Comparison of ENCODE assay signal across 8 cellular contexts in the genomic region with DNA sequence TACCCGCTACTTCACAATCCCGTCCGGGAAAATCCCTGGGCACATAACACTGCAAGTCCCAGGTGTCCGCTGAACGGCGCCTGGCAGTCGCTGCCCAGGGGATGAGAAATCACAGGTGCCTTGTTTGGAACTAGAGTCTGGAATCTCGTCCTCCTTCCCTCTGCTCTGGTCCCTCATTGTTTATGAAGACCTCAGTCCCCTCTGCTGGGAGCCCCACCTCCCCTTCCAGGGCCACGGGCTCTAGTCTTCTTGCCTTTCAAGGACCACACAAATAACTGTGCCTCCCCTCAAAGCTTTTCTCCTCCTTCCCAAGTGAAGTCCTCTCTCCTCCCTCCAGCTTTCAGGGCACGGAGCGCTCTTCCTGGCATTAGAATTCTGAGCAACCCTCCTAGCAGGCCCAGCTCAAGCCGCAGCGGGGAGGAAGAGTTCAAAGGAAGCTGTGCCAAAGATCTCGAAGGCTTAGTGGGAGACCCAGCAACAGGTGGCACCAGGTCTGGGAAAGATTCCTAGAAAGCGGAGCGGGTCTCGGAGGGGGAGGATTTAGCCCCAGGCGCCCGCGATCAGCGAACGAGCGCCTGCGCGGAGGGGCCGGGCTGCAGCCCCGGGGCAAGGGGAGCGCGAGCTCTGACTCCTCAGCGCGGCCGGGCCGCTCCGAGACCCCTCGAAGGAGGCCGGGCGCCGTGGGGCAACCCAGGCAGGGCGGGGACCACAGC. TPM values are rescaled to one million over a fixed set of nuclear protein-coding genes. Genes with fewer than 3 reads are reported as not detected.
DNase-seq lines count a peak whose midpoint lies in the region; ATAC-seq lines count a peak whose summit lies in the region.
"Not testable (repeated sequence)": the region's sequence is repeated elsewhere in the genome, so short reads cannot be mapped to it uniquely, and the experiment has no call there.

No MANE protein-coding gene starts in this region.

- not testable (repeated sequence) for H3K4me1 ChIP-seq in adipocyte (ENCODE audit: control insufficient read depth, insufficient read depth, low read length)

- peaks cover 26 to 55% (median 54%) of the 10 kb centered on the region in 4 donors for H3K4me1 Mint-ChIP-seq in naive thymus-derived CD8-positive, alpha-beta T cell
- H3K4me1 Mint-ChIP-seq in stimulated activated naive CD8-positive, alpha-beta T cell treated with anti-CD3 and anti-CD28 coated beads, Interleukin-15, Interleukin-2, amounts not matched to agents 100 ng/mL and 50 ng/mL, for 24 hours (ENCODE audit: low read depth), result peaks cover 60% of the 10 kb centered on the region

- H3K4me3 Mint-ChIP-seq in naive thymus-derived CD8-positive, alpha-beta T cell, result peak overlapping the region; percentile 88 to 97 (median 94)
- H3K4me3 Mint-ChIP-seq in stimulated activated naive CD8-positive, alpha-beta T cell treated with anti-CD3 and anti-CD28 coated beads, Interleukin-15, Interleukin-2, amounts not matched to agents 100 ng/mL and 50 ng/mL, for 24 hours, result peak overlapping the region; percentile 94

- POLR2A ChIA-PET in naive thymus-derived CD8-positive, alpha-beta T cell (lab: Charles Lee), result interaction anchor here (0.6 to 3.9 kb wide), 6 partner anchors 30 to 184 kb away, joined by 3 to 43 read pairs (median 6); partner anchors contain the start of genes CFDP1, KARS1, TERF2IP and TMEM231

- peak; percentile 57 for DNase-seq in DMS53 (lab: John Stamatoyannopoulos, UW)
- peak; percentile 33 for DNase-seq in HT1080 (ENCODE audit: low read depth)
- peak; percentile 14 for DNase-seq in SHP77 treated with DMSO at 0.1 percent for 48 hours (lab: John Stamatoyannopoulos, UW)
- peak; percentile 62 for DNase-seq in adipocyte (ENCODE audit: low read depth)
- peak; percentile 19 for DNase-seq in germinal center (ENCODE audit: low spot score)
- peak in 1 of 10 donors; percentile 3 for DNase-seq in naive thymus-derived CD8-positive, alpha-beta T cell

- peak overlapping the region; percentile 62 to 96 (median 94) for H3K27ac Mint-ChIP-seq in naive thymus-derived CD8-positive, alpha-beta T cell
- peak overlapping the region; percentile 93 for H3K27ac Mint-ChIP-seq in stimulated activated naive CD8-positive, alpha-beta T cell treated with anti-CD3 and anti-CD28 coated beads, Interleukin-15, Interleukin-2, amounts not matched to agents 100 ng/mL and 50 ng/mL, for 24 hours

- H3K9me3 Mint-ChIP-seq in naive thymus-derived CD8-positive, alpha-beta T cell; stimulated activated naive CD8-positive, alpha-beta T cell treated with anti-CD3 and anti-CD28 coated beads, Interleukin-15, Interleukin-2, amounts not matched to agents 100 ng/mL and 50 ng/mL, for 24 hours: not testable (repeated sequence)

- peak; percentile 25 for ATAC-seq in GM21717 (IDR thresholded peaks at IDR 0.05; ENCODE audit: unreplicated experiment)
- ATAC-seq in naive thymus-derived CD8-positive, alpha-beta T cell, result peak in 1 of 2 donors; percentile 0

- H3K9ac ChIP-seq in adipocyte (ENCODE audit: low read length), result peak overlapping the region; percentile 94

- H3K27me3 Mint-ChIP-seq in naive thymus-derived CD8-positive, alpha-beta T cell; stimulated activated naive CD8-positive, alpha-beta T cell treated with anti-CD3 and anti-CD28 coated beads, Interleukin-15, Interleukin-2, amounts not matched to agents 100 ng/mL and 50 ng/mL, for 24 hours: not testable (repeated sequence)

- H3K4me3 ChIP-seq in adipocyte (ENCODE audit: low read length), result peak overlapping the region; percentile 92

- not testable (repeated sequence) for H3K36me3 ChIP-seq in adipocyte (ENCODE audit: control insufficient read depth, insufficient read depth, low read length, severe bottlenecking)

- not testable (repeated sequence) for H3K36me3 Mint-ChIP-seq in naive thymus-derived CD8-positive, alpha-beta T cell
- peaks cover 14% of the 10 kb centered on the region for H3K36me3 Mint-ChIP-seq in stimulated activated naive CD8-positive, alpha-beta T cell treated with anti-CD3 and anti-CD28 coated beads, Interleukin-15, Interleukin-2, amounts not matched to agents 100 ng/mL and 50 ng/mL, for 24 hours (ENCODE audit: low read depth)

- not testable (repeated sequence) for H3K9me3 ChIP-seq in adipocyte (ENCODE audit: control insufficient read depth, low read length)

- H3K27me3 ChIP-seq in adipocyte (replicated peaks; ENCODE audit: control insufficient read depth, insufficient read depth, low read length), result not testable (repeated sequence)

RNA-seq across cellular contexts. Expression of gene TMEM170A, which starts 0.9 kb away (rescaled TPM):
- 15.3 and 18.9 TPM in 2 replicates for total RNA-seq in HT1080 (2014; rRNA removed; shearing (Covaris generic))
- 16.0 and 16.2 TPM in 2 replicates for polyA plus RNA-seq in HT1080 (2015; cell fraction: cytosol; rRNA removed)
- 16.0 and 18.7 TPM in 2 replicates for polyA plus RNA-seq in HT1080 (2015; cell fraction: nucleus; rRNA removed)
- total RNA-seq in naive thymus-derived CD8-positive, alpha-beta T cell, result 10 to 100 TPM; 42.3 to 53.2 TPM
- 10 to 100 TPM; 32.8 to 45.1 (median 33.8) TPM for polyA plus RNA-seq in naive thymus-derived CD8-positive, alpha-beta T cell

RNA-seq across cellular contexts. Expression of gene CFDP1, which starts 30.3 kb away (rescaled TPM):
- total RNA-seq in HT1080 (2014; rRNA removed; shearing (Covaris generic)), result 24.7 and 24.8 TPM in 2 replicates
- 52.5 and 57.4 TPM in 2 replicates for polyA plus RNA-seq in HT1080 (2015; cell fraction: cytosol; rRNA removed)
- polyA plus RNA-seq in HT1080 (2015; cell fraction: nucleus; rRNA removed), result 15.7 and 32.6 TPM in 2 replicates
- total RNA-seq in naive thymus-derived CD8-positive, alpha-beta T cell, result 10 to 100 TPM; 34.9 to 39.0 TPM
- 10 to 100 TPM; 34.3 to 36.8 (median 34.5) TPM for polyA plus RNA-seq in naive thymus-derived CD8-positive, alpha-beta T cell

RNA-seq across cellular contexts. Expression of gene CHST6, which starts 31.7 kb away (rescaled TPM):
- not detected in 2 replicates for total RNA-seq in HT1080 (2014; rRNA removed; shearing (Covaris generic))
- not detected in 2 replicates for polyA plus RNA-seq in HT1080 (2015; cell fraction: cytosol; rRNA removed)
- polyA plus RNA-seq in HT1080 (2015; cell fraction: nucleus; rRNA removed), result not detected in 2 replicates
- not detected for total RNA-seq in naive thymus-derived CD8-positive, alpha-beta T cell
- not detected for polyA plus RNA-seq in naive thymus-derived CD8-positive, alpha-beta T cell
